In genomic region chr16:88650749-88651275, GRCh38 we compare ENCODE assay signal across 8 cellular contexts. TPM values are rescaled to one million over a fixed set of nuclear protein-coding genes. Genes with fewer than 3 reads are reported as not detected.
DNase-seq lines count a peak whose midpoint lies in the region; ATAC-seq, FAIRE-seq and TF ChIP-seq lines count a peak whose summit lies in the region.

CYBA (minus strand) TSS chr16:88651053; CDS start chr16:88651013, 40 bp downstream.

- H3K4me2 ChIP-seq in PC-9, result peak within 1 kb of the TSS; percentile 74

- H3K4me1 Mint-ChIP-seq in activated T-helper 2 cell treated with anti-CD3 and anti-CD28 coated beads, Interferon-gamma antibody, Interleukin-2, Interleukin-4, amounts not matched to agents 10 μg/mL and 5 μg/mL and 100 μg/mL, durations not matched to agents 14 hours and 24 hours and 36 hours (ENCODE audit: low read depth), result peaks cover 12% of the 10 kb centered on the region

- no peaks in the 10 kb centered on the region for H3K79me2 ChIP-seq in PC-9 (ENCODE audit: low read depth)

- peaks cover 12% of the 10 kb centered on the region for H4K20me1 ChIP-seq in PC-9 (ENCODE audit: insufficient read depth)

- peaks cover 18% of the 10 kb centered on the region; the same call in 1 of the 2 replicates for H3F3A ChIP-seq in PC-9 (ENCODE audit: insufficient read depth, low read depth)

- peak within 1 kb of the TSS; percentile 26; the same call in 1 of the 2 replicates for H3K27ac ChIP-seq in 22Rv1
- H3K27ac ChIP-seq in PC-9, result peak within 1 kb of the TSS; percentile 63
- peak within 1 kb of the TSS in 1 of 2 donors; percentile 39 for H3K27ac ChIP-seq in thoracic aorta

- no peak for FAIRE-seq in frontal cortex (lab: Jason Lieb, UNC)

- CTCF ChIA-PET in PC-9 (lab: Charles Lee), result interaction anchor here (0.6 kb wide), 1 partner anchor 894 kb away, joined by 3 read pairs; no protein-coding TSS in a partner anchor

- POLR2A ChIA-PET in PC-9 (lab: Charles Lee; ENCODE audit: unreplicated experiment), result no interaction called here

- no peaks in the 10 kb centered on the region for H3K9me3 ChIP-seq in PC-9 (ENCODE audit: insufficient read depth, low read depth)
- H3K9me3 ChIP-seq in thoracic aorta, result no peaks in the 10 kb centered on the region

- intact Hi-C loops in PC-9 (cut with micrococcal nuclease; ENCODE audit: unreplicated experiment), result no loop called here
- intact Hi-C loops in activated T-helper 2 cell treated with anti-CD3 and anti-CD28 coated beads, Interferon-gamma antibody, Interleukin-2, Interleukin-4, amounts not matched to agents 10 μg/mL and 5 μg/mL and 100 μg/mL, durations not matched to agents 14 hours and 24 hours and 36 hours (cut with micrococcal nuclease), result loop anchor here (1.0 to 2.0 kb wide), 3 partner anchors 12 to 198 kb away; partner anchors contain the start of genes MVD, SNAI3 and ZFPM1

- ATAC-seq in GM18511 (IDR thresholded peaks at IDR 0.05; ENCODE audit: unreplicated experiment), result peak; percentile 81
- ATAC-seq in HG02981 (IDR thresholded peaks at IDR 0.05; ENCODE audit: unreplicated experiment), result peak; percentile 64
- peak; percentile 84 for ATAC-seq in omental fat pad (ENCODE audit: low FRiP score)
- peak; percentile 17 for ATAC-seq in thoracic aorta (ENCODE audit: insufficient number of reproducible peaks, low FRiP score, low read depth)

- H3K9me2 ChIP-seq in PC-9 (ENCODE audit: insufficient read depth), result no peaks in the 10 kb centered on the region

- peak within 1 kb of the TSS; percentile 95 for H3K27ac Mint-ChIP-seq in activated T-helper 2 cell treated with anti-CD3 and anti-CD28 coated beads, Interferon-gamma antibody, Interleukin-2, Interleukin-4, amounts not matched to agents 10 μg/mL and 5 μg/mL and 100 μg/mL, durations not matched to agents 14 hours and 24 hours and 36 hours

- H3K36me3 ChIP-seq in PC-9 (ENCODE audit: low read depth) (no peaks in the 10 kb centered on the region), thoracic aorta (peaks cover 17% of the 10 kb centered on the region)

- no peaks in the 10 kb centered on the region for H3K9me3 Mint-ChIP-seq in activated T-helper 2 cell treated with anti-CD3 and anti-CD28 coated beads, Interferon-gamma antibody, Interleukin-2, Interleukin-4, amounts not matched to agents 10 μg/mL and 5 μg/mL and 100 μg/mL, durations not matched to agents 14 hours and 24 hours and 36 hours

- no peaks in the 10 kb centered on the region for H3K27me3 Mint-ChIP-seq in activated T-helper 2 cell treated with anti-CD3 and anti-CD28 coated beads, Interferon-gamma antibody, Interleukin-2, Interleukin-4, amounts not matched to agents 10 μg/mL and 5 μg/mL and 100 μg/mL, durations not matched to agents 14 hours and 24 hours and 36 hours (ENCODE audit: low read depth)

- TF ChIP-seq CTCF in 22Rv1 (IDR thresholded peaks at IDR 0.05) (no peak), PC-9 (conservative IDR thresholded peaks at IDR 0.05) (no peak), omental fat pad (IDR thresholded peaks at IDR 0.05) (no peak), thoracic aorta (IDR thresholded peaks at IDR 0.05) (no peak)

- H3K4me3 ChIP-seq in PC-9 (peak within 1 kb of the TSS; percentile 58; the same call in 1 of the 2 replicates), thoracic aorta (peak within 1 kb of the TSS; percentile 74)

- peak within 1 kb of the TSS; percentile 87 for H3K4me3 Mint-ChIP-seq in activated T-helper 2 cell treated with anti-CD3 and anti-CD28 coated beads, Interferon-gamma antibody, Interleukin-2, Interleukin-4, amounts not matched to agents 10 μg/mL and 5 μg/mL and 100 μg/mL, durations not matched to agents 14 hours and 24 hours and 36 hours (ENCODE audit: low read depth)

- H3K27me3 ChIP-seq in PC-9 (ENCODE audit: insufficient read depth, low read depth) (peaks cover 8% of the 10 kb centered on the region; the same call in 1 of the 2 replicates), thoracic aorta (replicated peaks; ENCODE audit: insufficient read depth) (no peaks in the 10 kb centered on the region)

- no TSS peak for BruUV-seq in PC-9 (replicated peaks; lab: Mats Ljungman, UMichigan)

- DNase-seq in PC-9 (no peak), frontal cortex (ENCODE audit: low spot score in 2 of 2) (peak; percentile 77 to 82), omental fat pad (ENCODE audit: low spot score) (no peak), thoracic aorta (ENCODE audit: low spot score) (no peak)
- peak; percentile 86 for DNase-seq in activated T-helper 2 cell treated with anti-CD3 and anti-CD28 coated beads, Interferon-gamma antibody, Interleukin-2, Interleukin-4, amounts not matched to agents 10 μg/mL and 5 μg/mL and 100 μg/mL, durations not matched to agents 14 hours and 24 hours and 36 hours (ENCODE audit: low spot score)

- H3K4me1 ChIP-seq in PC-9 (replicated peaks; ENCODE audit: insufficient read depth) (no peaks in the 10 kb centered on the region), thoracic aorta (ENCODE audit: control insufficient read depth in 1 of 2, low read depth in 2 of 2) (peaks cover 7 to 15% of the 10 kb centered on the region in 2 donors)

- no peak within 1 kb of the TSS for H2AFZ ChIP-seq in PC-9

- H3K36me3 Mint-ChIP-seq in activated T-helper 2 cell treated with anti-CD3 and anti-CD28 coated beads, Interferon-gamma antibody, Interleukin-2, Interleukin-4, amounts not matched to agents 10 μg/mL and 5 μg/mL and 100 μg/mL, durations not matched to agents 14 hours and 24 hours and 36 hours (ENCODE audit: low read depth), result peaks cover 22% of the 10 kb centered on the region

RNA-seq across cellular contexts. Expression of gene CYBA, which starts in this region (rescaled TPM):
- total RNA-seq in PC-9 (2021) (6.3 and 8.0 TPM in 2 replicates), frontal cortex (24.9 TPM), omental fat pad (100 to 1,000 TPM; 174 to 329 (median 245) TPM), thoracic aorta (100 to 1,000 TPM; 169 to 295 TPM)
- 233 and 242 TPM in 2 replicates for total RNA-seq in activated T-helper 2 cell treated with anti-CD3 and anti-CD28 coated beads, Interferon-gamma antibody, Interleukin-2, Interleukin-4, amounts not matched to agents 10 μg/mL and 5 μg/mL and 100 μg/mL, durations not matched to agents 14 hours and 24 hours and 36 hours

Comparison
In these comparisons a context has a peak if more than half of its experiments do, and no peak if none do; other contexts are left out.
1. ATAC-seq: peak in every context shown above with its lines; median percentile 84 in omental fat pad; 81 in GM18511; 64 in HG02981; 17 in thoracic aorta.
2. DNase-seq: peak in activated T-helper 2 cell treated with anti-CD3 and anti-CD28 coated beads, Interferon-gamma antibody, Interleukin-2, Interleukin-4, amounts not matched to agents 10 μg/mL and 5 μg/mL and 100 μg/mL, durations not matched to agents 14 hours and 24 hours and 36 hours (single experiment) and frontal cortex (2 of 2); none in PC-9 (0 of 2), omental fat pad (single experiment) and thoracic aorta (single experiment).